ENCODE assay signal across 1 cellular context in genomic region chr11:126127898-126128297, GRCh38.
TF ChIP-seq lines count a peak whose summit lies in the region.

No MANE protein-coding gene starts in this region.

TF ChIP-seq in GM23338, 12 proteins besides CTCF, POLR2A, EP300 and RAD21 (continued from another document):
- TF ChIP-seq ZNF462 (CRISPR knock-in tag; IDR thresholded peaks at IDR 0.05) (no peak), REST (IDR thresholded peaks at IDR 0.05; ENCODE audit: unreplicated experiment) (no peak), JUNB (IDR thresholded peaks at IDR 0.05; ENCODE audit: unreplicated experiment) (no peak), ZNF114 (CRISPR knock-in tag; IDR thresholded peaks at IDR 0.05) (no peak), CREB1 (CRISPR knock-in tag; IDR thresholded peaks at IDR 0.05; ENCODE audit: low read depth) (no peak), EZH2phosphoT487 (IDR thresholded peaks at IDR 0.05; ENCODE audit: unreplicated experiment) (no peak)
TF ChIP-seq in GM23338: peak in this region for 0.
